ENCODE assay signal across 23 cellular contexts in the genomic region with DNA sequence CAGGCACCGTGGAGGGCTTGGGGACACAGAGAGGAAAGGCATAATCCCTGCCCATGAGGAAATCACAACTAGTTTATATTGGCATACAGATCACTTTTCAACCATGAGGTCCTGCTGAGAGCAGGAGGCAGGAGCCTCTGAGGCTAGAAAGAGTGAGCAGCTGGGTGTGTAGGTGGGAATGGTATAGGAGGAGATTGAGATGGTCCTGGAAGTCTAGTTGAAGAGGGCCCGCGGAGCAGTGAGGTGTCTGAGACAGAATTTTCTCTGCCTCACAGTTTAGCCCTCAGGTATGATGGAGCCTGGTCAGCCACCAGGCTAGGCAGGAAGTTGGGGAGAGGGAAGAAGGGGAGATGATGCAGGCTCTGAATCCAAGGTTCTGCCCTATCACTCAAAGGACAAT. TPM values are rescaled to one million over a fixed set of nuclear protein-coding genes. Genes with fewer than 3 reads are reported as not detected.
DNase-seq lines count a peak whose midpoint lies in the region; ATAC-seq and TF ChIP-seq lines count a peak whose summit lies in the region.
"Had no signal": no experiment of that assay in that cellular context is flagged by ENCODE, and none has a peak within 500 bp of the region (broad histone marks: within the 10 kb centered on the region; RNA-seq: fewer than 3 reads in every experiment).

No MANE protein-coding gene starts in this region.

- no peaks in the 10 kb centered on the region for H3K27me3 Mint-ChIP-seq in dendritic cell treated with granulocyte-macrophage colony-stimulating factor and Interleukin-4, amounts not matched to agents 40 ng/mL and 50 ng/mL, for 4 days
- H3K27me3 Mint-ChIP-seq in nephron (ENCODE audit: low read depth) (no peaks in the 10 kb centered on the region), osteocyte (ENCODE audit: unreplicated experiment) (peaks cover 72% of the 10 kb centered on the region)

- H3K4me3 Mint-ChIP-seq in dendritic cell treated with granulocyte-macrophage colony-stimulating factor and Interleukin-4, amounts not matched to agents 40 ng/mL and 50 ng/mL, for 4 days: no peak overlapping the region
- H3K4me3 Mint-ChIP-seq in nephron (no peak overlapping the region), osteocyte (ENCODE audit: unreplicated experiment) (no peak overlapping the region)
- H3K4me3 Mint-ChIP-seq: CD14-positive monocyte; CD4-positive, alpha-beta T cell had no signal

- DNase-seq in osteocyte (ENCODE audit: extremely low spot score, unreplicated experiment): peak; percentile 59
- no peak for DNase-seq in right cardiac atrium
- no peak for DNase-seq in stimulated activated CD4-positive, alpha-beta T cell treated with anti-CD3 and anti-CD28 coated beads, Interleukin-1b, Interleukin-23, amount 100 ng/mL, for 48 hours
- DNase-seq: 8988T; ACHN; BE2C; CD4-positive, alpha-beta T cell; CD8-positive, alpha-beta memory T cell; DMS 273 treated with DMSO at 0.1 percent for 48 hours; DMS79; EL; GDM1; GOT3; HCEC 1CT had no signal

- H3K9me3 Mint-ChIP-seq in dendritic cell treated with granulocyte-macrophage colony-stimulating factor and Interleukin-4, amounts not matched to agents 40 ng/mL and 50 ng/mL, for 4 days: peaks cover 5% of the 10 kb centered on the region
- H3K9me3 Mint-ChIP-seq in nephron (peaks cover 7% of the 10 kb centered on the region), osteocyte (ENCODE audit: unreplicated experiment) (no peaks in the 10 kb centered on the region)
- H3K9me3 Mint-ChIP-seq: CD4-positive, alpha-beta T cell had no signal

- no peaks in the 10 kb centered on the region for H3K27me3 ChIP-seq in right cardiac atrium (ENCODE audit: control insufficient read depth, insufficient read depth)
- H3K27me3 ChIP-seq: BE2C; BLaER1 treated with 17β-estradiol and CSF1 and Interleukin-3, amounts not matched to agents 10 nM and 100 nM had no signal

- no peak for ATAC-seq in HG02938 (IDR thresholded peaks at IDR 0.05; ENCODE audit: unreplicated experiment)
- no peak for ATAC-seq in GM18861 (IDR thresholded peaks at IDR 0.05; ENCODE audit: unreplicated experiment)
- ATAC-seq in right cardiac atrium: no peak
- ATAC-seq: A549, GM12878 had no signal

- no peaks in the 10 kb centered on the region for H3K4me1 ChIP-seq in HEK293 (ENCODE audit: control insufficient read depth, insufficient read depth, low read length)
- H3K4me1 ChIP-seq in right cardiac atrium (ENCODE audit: control insufficient read depth, insufficient read depth, low read length): peaks cover 4% of the 10 kb centered on the region
- H3K4me1 ChIP-seq: A549, BE2C had no signal

- 62% methylated on average over 3 of the region's 3 CpGs for WGBS in right cardiac atrium

- no peak overlapping the region for H3K27ac ChIP-seq in HEK293 (ENCODE audit: extremely low read depth, low read depth, low read length)
- no peak overlapping the region for H3K27ac ChIP-seq in right cardiac atrium (ENCODE audit: low read length)
- H3K27ac ChIP-seq: A549; BLaER1 treated with 17β-estradiol and CSF1 and Interleukin-3, amounts not matched to agents 10 nM and 100 nM had no signal

- CTCF ChIA-PET in HEK293 (lab: Yijun Ruan, JAX): no interaction called here

- TF ChIP-seq CTCF in HEK293 (tag by site-specific recombination; IDR thresholded peaks at IDR 0.05) (no peak), nephron (IDR thresholded peaks at IDR 0.05; ENCODE audit: unreplicated experiment in 3 of 3) (no peak), osteocyte (IDR thresholded peaks at IDR 0.05) (no peak)

- POLR2A ChIA-PET in HEK293 (lab: Yijun Ruan, JAX): no interaction called here

- no peak overlapping the region for H3K4me3 ChIP-seq in HEK293 (ENCODE audit: low read depth, low read length)
- no peak overlapping the region for H3K4me3 ChIP-seq in right cardiac atrium (ENCODE audit: low read length)
- H3K4me3 ChIP-seq: A549; BLaER1 treated with 17β-estradiol and CSF1 and Interleukin-3, amounts not matched to agents 10 nM and 100 nM; GM12878 had no signal

- H3K27ac Mint-ChIP-seq in dendritic cell treated with granulocyte-macrophage colony-stimulating factor and Interleukin-4, amounts not matched to agents 40 ng/mL and 50 ng/mL, for 4 days: peak overlapping the region; percentile 14
- peak overlapping the region in 2 of 3 experiments; percentile 17 to 34 for H3K27ac Mint-ChIP-seq in nephron
- no peak overlapping the region for H3K27ac Mint-ChIP-seq in osteocyte (ENCODE audit: unreplicated experiment)
- H3K27ac Mint-ChIP-seq: CD4-positive, alpha-beta T cell; CD8-positive, alpha-beta memory T cell had no signal

- H3K36me3 ChIP-seq in HEK293 (ENCODE audit: control insufficient read depth in 2 of 2, insufficient read depth in 1 of 2, low read length in 2 of 2): no peaks in the 10 kb centered on the region
- H3K36me3 ChIP-seq: BE2C; BLaER1 treated with 17β-estradiol and CSF1 and Interleukin-3, amounts not matched to agents 10 nM and 100 nM had no signal

- intact Hi-C loops in dendritic cell treated with granulocyte-macrophage colony-stimulating factor and Interleukin-4, amounts not matched to agents 40 ng/mL and 50 ng/mL, for 4 days (cut with micrococcal nuclease): no loop called here
- intact Hi-C loops in right cardiac atrium (cut with DNase I): no loop called here

- peaks cover 37% of the 10 kb centered on the region for H3K4me1 Mint-ChIP-seq in dendritic cell treated with granulocyte-macrophage colony-stimulating factor and Interleukin-4, amounts not matched to agents 40 ng/mL and 50 ng/mL, for 4 days (ENCODE audit: low read depth)
- H3K4me1 Mint-ChIP-seq in nephron (peaks cover 38% of the 10 kb centered on the region), osteocyte (ENCODE audit: unreplicated experiment) (no peaks in the 10 kb centered on the region)
- H3K4me1 Mint-ChIP-seq: CD8-positive, alpha-beta memory T cell had no signal

- H3K36me3 Mint-ChIP-seq in dendritic cell treated with granulocyte-macrophage colony-stimulating factor and Interleukin-4, amounts not matched to agents 40 ng/mL and 50 ng/mL, for 4 days (ENCODE audit: low read depth): no peaks in the 10 kb centered on the region
- H3K36me3 Mint-ChIP-seq in nephron (ENCODE audit: low read depth) (no peaks in the 10 kb centered on the region), osteocyte (ENCODE audit: unreplicated experiment) (no peaks in the 10 kb centered on the region)
- H3K36me3 Mint-ChIP-seq: CD8-positive, alpha-beta memory T cell had no signal

- H3K9me3 ChIP-seq in HEK293 (ENCODE audit: control insufficient read depth, insufficient read depth, low read depth, low read length) (no peaks in the 10 kb centered on the region), right cardiac atrium (ENCODE audit: control insufficient read depth, low read length) (no peaks in the 10 kb centered on the region)
- H3K9me3 ChIP-seq: BE2C; BLaER1 treated with 17β-estradiol and CSF1 and Interleukin-3, amounts not matched to agents 10 nM and 100 nM had no signal

TF ChIP-seq in HEK293, 187 proteins besides CTCF, POLR2A, EP300 and RAD21:
- TF ChIP-seq ZIC2 (tag by site-specific recombination; IDR thresholded peaks at IDR 0.05): peak; percentile 27; the same call in 1 of the 2 replicates
- TF ChIP-seq, protein P1, sequence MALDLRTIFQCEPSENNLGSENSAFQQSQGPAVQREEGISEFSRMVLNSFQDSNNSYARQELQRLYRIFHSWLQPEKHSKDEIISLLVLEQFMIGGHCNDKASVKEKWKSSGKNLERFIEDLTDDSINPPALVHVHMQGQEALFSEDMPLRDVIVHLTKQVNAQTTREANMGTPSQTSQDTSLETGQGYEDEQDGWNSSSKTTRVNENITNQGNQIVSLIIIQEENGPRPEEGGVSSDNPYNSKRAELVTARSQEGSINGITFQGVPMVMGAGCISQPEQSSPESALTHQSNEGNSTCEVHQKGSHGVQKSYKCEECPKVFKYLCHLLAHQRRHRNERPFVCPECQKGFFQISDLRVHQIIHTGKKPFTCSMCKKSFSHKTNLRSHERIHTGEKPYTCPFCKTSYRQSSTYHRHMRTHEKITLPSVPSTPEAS (tag by site-specific recombination; IDR thresholded peaks at IDR 0.05): no peak
TF ChIP-seq in HEK293: peak in this region for 1.

RNA-seq across cellular contexts. Expression of a gene that starts 54.7 kb away (rescaled TPM):
- total RNA-seq in osteocyte: 53.3 and 57.1 TPM in 2 replicates
- 10 to 100 TPM; 28.3 to 42.2 (median 39.4) TPM for total RNA-seq in right cardiac atrium
- polyA plus RNA-seq in right cardiac atrium: 39.2 TPM
- polyA plus RNA-seq: CD8-positive, alpha-beta memory T cell had no signal
